ENCODE assay signal across 2 cellular contexts in the genomic region with DNA sequence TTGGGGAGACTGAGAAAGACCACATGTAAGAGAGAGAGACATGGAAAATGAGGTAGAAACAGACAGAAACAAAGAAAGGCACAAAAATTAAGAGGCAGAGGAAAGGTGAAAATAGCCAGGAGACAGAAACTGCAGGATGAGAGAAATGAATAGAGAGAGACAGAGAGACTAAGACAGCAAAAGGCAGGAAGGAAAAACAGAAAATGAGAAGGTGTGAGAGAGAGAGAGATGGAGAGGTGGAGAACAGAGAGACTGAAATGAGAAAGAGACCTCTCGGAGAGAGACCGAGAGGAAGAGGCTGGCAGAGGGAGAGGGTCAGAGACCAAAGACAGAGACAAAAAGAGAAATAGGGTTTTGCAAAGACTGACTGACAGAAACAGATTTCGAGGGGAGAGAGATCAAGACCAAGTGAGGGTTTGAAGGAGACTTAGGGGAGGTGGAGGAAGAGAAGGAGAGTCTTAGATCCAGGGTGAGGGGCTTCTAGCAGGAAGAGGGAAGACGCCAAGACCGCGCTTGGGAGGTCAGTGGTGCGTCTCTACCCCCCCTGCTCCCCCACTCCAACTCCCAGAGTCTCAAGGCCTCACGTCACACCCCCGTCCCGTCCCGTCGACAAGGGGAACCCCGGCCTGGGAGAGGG.
TF ChIP-seq lines count a peak whose summit lies in the region.

No MANE protein-coding gene starts in this region.

TF ChIP-seq in HCT116, 20 proteins besides CTCF, POLR2A, EP300 and RAD21:
- TF ChIP-seq ELF1 (IDR thresholded peaks at IDR 0.05; ENCODE audit: borderline replicate concordance, low read depth) (no peak), EZH2phosphoT487 (IDR thresholded peaks at IDR 0.05; ENCODE audit: borderline replicate concordance) (no peak), SP1 (IDR thresholded peaks at IDR 0.05; ENCODE audit: low read depth) (no peak), SRF (IDR thresholded peaks at IDR 0.05; ENCODE audit: low read depth) (no peak), CBX3 (IDR thresholded peaks at IDR 0.05; ENCODE audit: low read depth) (no peak), TCF7L2 (IDR thresholded peaks at IDR 0.05; ENCODE audit: borderline replicate concordance, extremely low read depth, insufficient read depth, insufficient read length) (no peak), ZFX (IDR thresholded peaks at IDR 0.05) (no peak), EGR1 (IDR thresholded peaks at IDR 0.05; ENCODE audit: low read depth) (no peak), POLR2AphosphoS5 (IDR thresholded peaks at IDR 0.05; ENCODE audit: low read depth, low read length) (no peak), FOSL1 (IDR thresholded peaks at IDR 0.05; ENCODE audit: low read depth) (no peak), JUND (IDR thresholded peaks at IDR 0.05) (no peak), ZNF274 (IDR thresholded peaks at IDR 0.05; ENCODE audit: low read depth, low read length) (no peak), SIN3A (IDR thresholded peaks at IDR 0.05; ENCODE audit: low read depth) (no peak)
- TF ChIP-seq, protein P1, sequence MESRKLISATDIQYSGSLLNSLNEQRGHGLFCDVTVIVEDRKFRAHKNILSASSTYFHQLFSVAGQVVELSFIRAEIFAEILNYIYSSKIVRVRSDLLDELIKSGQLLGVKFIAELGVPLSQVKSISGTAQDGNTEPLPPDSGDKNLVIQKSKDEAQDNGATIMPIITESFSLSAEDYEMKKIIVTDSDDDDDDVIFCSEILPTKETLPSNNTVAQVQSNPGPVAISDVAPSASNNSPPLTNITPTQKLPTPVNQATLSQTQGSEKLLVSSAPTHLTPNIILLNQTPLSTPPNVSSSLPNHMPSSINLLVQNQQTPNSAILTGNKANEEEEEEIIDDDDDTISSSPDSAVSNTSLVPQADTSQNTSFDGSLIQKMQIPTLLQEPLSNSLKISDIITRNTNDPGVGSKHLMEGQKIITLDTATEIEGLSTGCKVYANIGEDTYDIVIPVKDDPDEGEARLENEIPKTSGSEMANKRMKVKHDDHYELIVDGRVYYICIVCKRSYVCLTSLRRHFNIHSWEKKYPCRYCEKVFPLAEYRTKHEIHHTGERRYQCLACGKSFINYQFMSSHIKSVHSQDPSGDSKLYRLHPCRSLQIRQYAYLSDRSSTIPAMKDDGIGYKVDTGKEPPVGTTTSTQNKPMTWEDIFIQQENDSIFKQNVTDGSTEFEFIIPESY (IDR thresholded peaks at IDR 0.05; ENCODE audit: extremely low read depth, insufficient replicate concordance, low read length): no peak
- TF ChIP-seq, protein P2, sequence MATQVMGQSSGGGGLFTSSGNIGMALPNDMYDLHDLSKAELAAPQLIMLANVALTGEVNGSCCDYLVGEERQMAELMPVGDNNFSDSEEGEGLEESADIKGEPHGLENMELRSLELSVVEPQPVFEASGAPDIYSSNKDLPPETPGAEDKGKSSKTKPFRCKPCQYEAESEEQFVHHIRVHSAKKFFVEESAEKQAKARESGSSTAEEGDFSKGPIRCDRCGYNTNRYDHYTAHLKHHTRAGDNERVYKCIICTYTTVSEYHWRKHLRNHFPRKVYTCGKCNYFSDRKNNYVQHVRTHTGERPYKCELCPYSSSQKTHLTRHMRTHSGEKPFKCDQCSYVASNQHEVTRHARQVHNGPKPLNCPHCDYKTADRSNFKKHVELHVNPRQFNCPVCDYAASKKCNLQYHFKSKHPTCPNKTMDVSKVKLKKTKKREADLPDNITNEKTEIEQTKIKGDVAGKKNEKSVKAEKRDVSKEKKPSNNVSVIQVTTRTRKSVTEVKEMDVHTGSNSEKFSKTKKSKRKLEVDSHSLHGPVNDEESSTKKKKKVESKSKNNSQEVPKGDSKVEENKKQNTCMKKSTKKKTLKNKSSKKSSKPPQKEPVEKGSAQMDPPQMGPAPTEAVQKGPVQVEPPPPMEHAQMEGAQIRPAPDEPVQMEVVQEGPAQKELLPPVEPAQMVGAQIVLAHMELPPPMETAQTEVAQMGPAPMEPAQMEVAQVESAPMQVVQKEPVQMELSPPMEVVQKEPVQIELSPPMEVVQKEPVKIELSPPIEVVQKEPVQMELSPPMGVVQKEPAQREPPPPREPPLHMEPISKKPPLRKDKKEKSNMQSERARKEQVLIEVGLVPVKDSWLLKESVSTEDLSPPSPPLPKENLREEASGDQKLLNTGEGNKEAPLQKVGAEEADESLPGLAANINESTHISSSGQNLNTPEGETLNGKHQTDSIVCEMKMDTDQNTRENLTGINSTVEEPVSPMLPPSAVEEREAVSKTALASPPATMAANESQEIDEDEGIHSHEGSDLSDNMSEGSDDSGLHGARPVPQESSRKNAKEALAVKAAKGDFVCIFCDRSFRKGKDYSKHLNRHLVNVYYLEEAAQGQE (IDR thresholded peaks at IDR 0.05; ENCODE audit: low read depth): no peak
- TF ChIP-seq, protein P3, sequence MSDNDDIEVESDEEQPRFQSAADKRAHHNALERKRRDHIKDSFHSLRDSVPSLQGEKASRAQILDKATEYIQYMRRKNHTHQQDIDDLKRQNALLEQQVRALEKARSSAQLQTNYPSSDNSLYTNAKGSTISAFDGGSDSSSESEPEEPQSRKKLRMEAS (IDR thresholded peaks at IDR 0.05): no peak
- TF ChIP-seq, protein P4, sequence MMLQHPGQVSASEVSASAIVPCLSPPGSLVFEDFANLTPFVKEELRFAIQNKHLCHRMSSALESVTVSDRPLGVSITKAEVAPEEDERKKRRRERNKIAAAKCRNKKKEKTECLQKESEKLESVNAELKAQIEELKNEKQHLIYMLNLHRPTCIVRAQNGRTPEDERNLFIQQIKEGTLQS (IDR thresholded peaks at IDR 0.05): no peak

TF ChIP-seq in K562, 482 proteins besides CTCF, POLR2A, EP300 and RAD21:
- TF ChIP-seq NR1H2 (CRISPR knock-in tag; IDR thresholded peaks at IDR 0.05) (no peak), BHLHE40 (IDR thresholded peaks at IDR 0.05; ENCODE audit: low read length) (no peak), CEBPB (tag; IDR thresholded peaks at IDR 0.05) (no peak), POLR2G (IDR thresholded peaks at IDR 0.05; ENCODE audit: low read depth, low read length) (no peak), MCM3 (IDR thresholded peaks at IDR 0.05) (peak; percentile 29; the same call in 1 of the 2 replicates), PHTF2 (CRISPR knock-in tag; IDR thresholded peaks at IDR 0.05) (no peak), ZNF584 (CRISPR knock-in tag; IDR thresholded peaks at IDR 0.05; ENCODE audit: low read depth) (no peak)
- TF ChIP-seq, protein P5, sequence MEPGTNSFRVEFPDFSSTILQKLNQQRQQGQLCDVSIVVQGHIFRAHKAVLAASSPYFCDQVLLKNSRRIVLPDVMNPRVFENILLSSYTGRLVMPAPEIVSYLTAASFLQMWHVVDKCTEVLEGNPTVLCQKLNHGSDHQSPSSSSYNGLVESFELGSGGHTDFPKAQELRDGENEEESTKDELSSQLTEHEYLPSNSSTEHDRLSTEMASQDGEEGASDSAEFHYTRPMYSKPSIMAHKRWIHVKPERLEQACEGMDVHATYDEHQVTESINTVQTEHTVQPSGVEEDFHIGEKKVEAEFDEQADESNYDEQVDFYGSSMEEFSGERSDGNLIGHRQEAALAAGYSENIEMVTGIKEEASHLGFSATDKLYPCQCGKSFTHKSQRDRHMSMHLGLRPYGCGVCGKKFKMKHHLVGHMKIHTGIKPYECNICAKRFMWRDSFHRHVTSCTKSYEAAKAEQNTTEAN (CRISPR knock-in tag; IDR thresholded peaks at IDR 0.05): no peak
TF ChIP-seq in K562: peak in this region for 1.
